Comparison of ENCODE assay signal across 8 cellular contexts in genomic region chr14:63203618-63204406, GRCh38. TPM values are rescaled to one million over a fixed set of nuclear protein-coding genes. Genes with fewer than 3 reads are reported as not detected.
DNase-seq lines count a peak whose midpoint lies in the region; ATAC-seq, FAIRE-seq and TF ChIP-seq lines count a peak whose summit lies in the region.

No MANE protein-coding gene starts in this region.

- no peaks in the 10 kb centered on the region for H3K9me3 Mint-ChIP-seq in activated naive CD4-positive, alpha-beta T cell treated with anti-CD3 and anti-CD28 coated beads, Interleukin-2, amount 10 ng/mL, durations not matched to agents 7 days and 5 days
- no peaks in the 10 kb centered on the region for H3K9me3 Mint-ChIP-seq in activated CD8-positive, alpha-beta memory T cell treated with anti-CD3 and anti-CD28 coated beads, Interleukin-2, amount 10 ng/mL, durations not matched to agents 7 days and 5 days (ENCODE audit: low read depth)

- H3K36me3 Mint-ChIP-seq in activated naive CD4-positive, alpha-beta T cell treated with anti-CD3 and anti-CD28 coated beads, Interleukin-2, amount 10 ng/mL, durations not matched to agents 7 days and 5 days, result no peaks in the 10 kb centered on the region
- no peaks in the 10 kb centered on the region for H3K36me3 Mint-ChIP-seq in activated CD8-positive, alpha-beta memory T cell treated with anti-CD3 and anti-CD28 coated beads, Interleukin-2, amount 10 ng/mL, durations not matched to agents 7 days and 5 days

- peak; percentile 55 for DNase-seq in NCI-H82 (lab: John Stamatoyannopoulos, UW)
- peak; percentile 71 for DNase-seq in lung (ENCODE audit: low spot score)
- DNase-seq in tibial nerve (ENCODE audit: low spot score in 2 of 2), result peak; percentile 67 to 88
- no peak for DNase-seq in activated naive CD4-positive, alpha-beta T cell treated with anti-CD3 and anti-CD28 coated beads, Interleukin-2, amount 10 ng/mL, durations not matched to agents 7 days and 5 days
- DNase-seq in stimulated activated CD4-positive, alpha-beta T cell treated with anti-CD3 and anti-CD28 coated beads, Interleukin-2, amount 100 ng/mL, for 24 hours, result no peak
- no peak for DNase-seq in activated CD8-positive, alpha-beta memory T cell treated with anti-CD3 and anti-CD28 coated beads, Interleukin-2, amount 10 ng/mL, durations not matched to agents 7 days and 5 days

- 0 out of 2 replicates have a peak, but pooled peaks cover 4% of the 10 kb centered on the region for H3K4me1 ChIP-seq in HEK293 (ENCODE audit: control insufficient read depth, insufficient read depth, low read length)
- peaks cover 0 to 6% of the 10 kb centered on the region in 2 donors for H3K4me1 ChIP-seq in lung (ENCODE audit: control insufficient read depth in 2 of 2, insufficient read depth in 2 of 2, low read length in 2 of 2)
- H3K4me1 ChIP-seq in tibial nerve, result peaks cover 0 to 33% (median 3%) of the 10 kb centered on the region in 4 donors

- H3K36me3 ChIP-seq in HEK293 (ENCODE audit: control insufficient read depth in 2 of 2, insufficient read depth in 1 of 2, low read length in 2 of 2) (no peaks in the 10 kb centered on the region), lung (ENCODE audit: control insufficient read depth in 2 of 2, insufficient read depth in 2 of 2, low read length in 2 of 2) (no peaks in the 10 kb centered on the region), tibial nerve (no peaks in the 10 kb centered on the region)

- peak; percentile 63 for ATAC-seq in lung (ENCODE audit: insufficient read depth, low FRiP score)
- no peak for ATAC-seq in activated CD8-positive, alpha-beta memory T cell treated with anti-CD3 and anti-CD28 coated beads, Interleukin-2, amount 10 ng/mL, durations not matched to agents 7 days and 5 days

- POLR2A ChIA-PET in HEK293 (lab: Yijun Ruan, JAX), result no interaction called here

- H3K4me3 Mint-ChIP-seq in activated naive CD4-positive, alpha-beta T cell treated with anti-CD3 and anti-CD28 coated beads, Interleukin-2, amount 10 ng/mL, durations not matched to agents 7 days and 5 days, result no peak overlapping the region
- no peak overlapping the region for H3K4me3 Mint-ChIP-seq in activated CD8-positive, alpha-beta memory T cell treated with anti-CD3 and anti-CD28 coated beads, Interleukin-2, amount 10 ng/mL, durations not matched to agents 7 days and 5 days

- FAIRE-seq in endometrium (lab: Jason Lieb, UNC), result peak; percentile 96

- H3K27me3 ChIP-seq in lung (ENCODE audit: control insufficient read depth, insufficient read depth) (no peaks in the 10 kb centered on the region), tibial nerve (no peaks in the 10 kb centered on the region)

- H3K4me1 Mint-ChIP-seq in activated naive CD4-positive, alpha-beta T cell treated with anti-CD3 and anti-CD28 coated beads, Interleukin-2, amount 10 ng/mL, durations not matched to agents 7 days and 5 days, result no peaks in the 10 kb centered on the region
- no peaks in the 10 kb centered on the region for H3K4me1 Mint-ChIP-seq in activated CD8-positive, alpha-beta memory T cell treated with anti-CD3 and anti-CD28 coated beads, Interleukin-2, amount 10 ng/mL, durations not matched to agents 7 days and 5 days

- CTCF ChIA-PET in HEK293 (lab: Yijun Ruan, JAX), result interaction anchor here (0.7 to 1.0 kb wide), 3 partner anchors 10 to 475 kb away, joined by 3 to 4 read pairs (median 3); no protein-coding TSS in a partner anchor
- CTCF ChIA-PET in activated naive CD4-positive, alpha-beta T cell treated with anti-CD3 and anti-CD28 coated beads, Interleukin-2, amount 10 ng/mL, durations not matched to agents 7 days and 5 days (lab: Charles Lee), result no interaction called here
- CTCF ChIA-PET in activated CD8-positive, alpha-beta memory T cell treated with anti-CD3 and anti-CD28 coated beads, Interleukin-2, amount 10 ng/mL, durations not matched to agents 7 days and 5 days (lab: Charles Lee), result interaction anchor here (0.7 kb wide), 1 partner anchor 64 kb away, joined by 3 read pairs; no protein-coding TSS in a partner anchor

- no peak overlapping the region for H3K27ac Mint-ChIP-seq in activated naive CD4-positive, alpha-beta T cell treated with anti-CD3 and anti-CD28 coated beads, Interleukin-2, amount 10 ng/mL, durations not matched to agents 7 days and 5 days
- no peak overlapping the region for H3K27ac Mint-ChIP-seq in activated CD8-positive, alpha-beta memory T cell treated with anti-CD3 and anti-CD28 coated beads, Interleukin-2, amount 10 ng/mL, durations not matched to agents 7 days and 5 days

- peak in 1 of 2 donors; percentile 92 for TF ChIP-seq EP300 in tibial nerve (IDR thresholded peaks at IDR 0.05)

- no peaks in the 10 kb centered on the region for H3K27me3 Mint-ChIP-seq in activated naive CD4-positive, alpha-beta T cell treated with anti-CD3 and anti-CD28 coated beads, Interleukin-2, amount 10 ng/mL, durations not matched to agents 7 days and 5 days
- H3K27me3 Mint-ChIP-seq in activated CD8-positive, alpha-beta memory T cell treated with anti-CD3 and anti-CD28 coated beads, Interleukin-2, amount 10 ng/mL, durations not matched to agents 7 days and 5 days, result peaks cover 12% of the 10 kb centered on the region

- H3K27ac ChIP-seq in HEK293 (ENCODE audit: extremely low read depth, low read depth, low read length) (no peak overlapping the region), lung (ENCODE audit: low read depth in 1 of 2, low read length in 1 of 2) (peak overlapping the region; percentile 81 to 91), tibial nerve (peak overlapping the region; percentile 71 to 96 (median 83))

- peak in 1 of 2 donors; percentile 50 for TF ChIP-seq POLR2A in tibial nerve (IDR thresholded peaks at IDR 0.05)

- 8 to 14% methylated on average over 11 of the region's 11 CpGs for WGBS in lung, 2 donors
- WGBS in tibial nerve, 2 donors, result 5 to 7% methylated on average over 11 of the region's 11 CpGs

- H3K9me3 ChIP-seq in HEK293 (ENCODE audit: control insufficient read depth, insufficient read depth, low read depth, low read length), result no peaks in the 10 kb centered on the region
- no peaks in the 10 kb centered on the region for H3K9me3 ChIP-seq in lung (ENCODE audit: control insufficient read depth in 2 of 2, insufficient read depth in 1 of 2, low read length in 1 of 2)
- H3K9me3 ChIP-seq in tibial nerve, result no peaks in the 10 kb centered on the region

- H3K4me3 ChIP-seq in HEK293 (ENCODE audit: low read depth, low read length) (peak overlapping the region; percentile 15), lung (no peak overlapping the region), tibial nerve (peak overlapping the region; percentile 36 to 54 (median 50))

- TF ChIP-seq CTCF in HEK293 (tag by site-specific recombination; IDR thresholded peaks at IDR 0.05), result 0 out of 2 replicates have a peak, but pooled peaks have one; percentile 48
- no peak for TF ChIP-seq CTCF in lung (IDR thresholded peaks at IDR 0.05; ENCODE audit: control extremely low read depth, extremely low read depth)
- peak in 4 of 5 experiments; percentile 8 to 59 (median 28) for TF ChIP-seq CTCF in tibial nerve (IDR thresholded peaks at IDR 0.05)

TF ChIP-seq in HEK293, 187 proteins besides CTCF, POLR2A, EP300 and RAD21 (continues in another document):
- TF ChIP-seq ZNF654 (tag by site-specific recombination; IDR thresholded peaks at IDR 0.05; ENCODE audit: low read depth) (no peak), ZBTB20 (tag by site-specific recombination; IDR thresholded peaks at IDR 0.05) (peak; percentile 60), ZNF629 (tag by site-specific recombination; IDR thresholded peaks at IDR 0.05) (peak; percentile 80), IKZF3 (tag by site-specific recombination; IDR thresholded peaks at IDR 0.05) (no peak), PRDM10 (tag by site-specific recombination; IDR thresholded peaks at IDR 0.05) (peak; percentile 70), MZF1 (tag by site-specific recombination; IDR thresholded peaks at IDR 0.05; ENCODE audit: borderline replicate concordance) (peak; percentile 78; the same call in 1 of the 2 replicates), ZIC2 (tag by site-specific recombination; IDR thresholded peaks at IDR 0.05) (peak; percentile 80)

RNA-seq across cellular contexts. Expression of gene RHOJ, which starts 0.4 kb away (rescaled TPM):
- total RNA-seq in lung, result 10 to 100 TPM; 22.9 to 25.7 TPM
- 10 to 100 TPM; 10.2 to 12.7 TPM for polyA plus RNA-seq in lung
- 10 to 100 TPM; 10.0 to 20.7 (median 11.6) TPM for total RNA-seq in tibial nerve
- total RNA-seq in activated CD8-positive, alpha-beta memory T cell treated with anti-CD3 and anti-CD28 coated beads, Interleukin-2, amount 10 ng/mL, durations not matched to agents 7 days and 5 days, result not detected

Comparison
In these comparisons a context has a peak if more than half of its experiments do, and no peak if none do; other contexts are left out.
1. DNase-seq: peak in NCI-H82 (single experiment), lung (single experiment) and tibial nerve (2 of 2); none in activated naive CD4-positive, alpha-beta T cell treated with anti-CD3 and anti-CD28 coated beads, Interleukin-2, amount 10 ng/mL, durations not matched to agents 7 days and 5 days (single experiment), stimulated activated CD4-positive, alpha-beta T cell treated with anti-CD3 and anti-CD28 coated beads, Interleukin-2, amount 100 ng/mL, for 24 hours (0 of 2) and activated CD8-positive, alpha-beta memory T cell treated with anti-CD3 and anti-CD28 coated beads, Interleukin-2, amount 10 ng/mL, durations not matched to agents 7 days and 5 days (single experiment).
2. RNA of gene RHOJ, which starts 0.4 kb away (total RNA-seq): 22.9 to 25.7 TPM in lung and 10.0 to 20.7 TPM in tibial nerve; not detected in activated CD8-positive, alpha-beta memory T cell treated with anti-CD3 and anti-CD28 coated beads, Interleukin-2, amount 10 ng/mL, durations not matched to agents 7 days and 5 days; every median in the first group is over 10 times any median in the second.